24 cellular contexts compared by ENCODE assay signal in genomic region chr1:85652327-85652726, GRCh38. TPM values are rescaled to one million over a fixed set of nuclear protein-coding genes. Genes with fewer than 3 reads are reported as not detected.
DNase-seq lines count a peak whose midpoint lies in the region; ATAC-seq, FAIRE-seq and TF ChIP-seq lines count a peak whose summit lies in the region.
"Had no signal": no experiment of that assay in that cellular context is flagged by ENCODE, and none has a peak within 500 bp of the region (broad histone marks: within the 10 kb centered on the region; RNA-seq: fewer than 3 reads in every experiment).

No MANE protein-coding gene starts in this region.

- no peak overlapping the region for H3K27ac ChIP-seq in HEK293 (ENCODE audit: extremely low read depth, low read depth, low read length)
- H3K27ac ChIP-seq: 22Rv1, BLaER1 had no signal

- peaks cover 3% of the 10 kb centered on the region; the same call in 1 of the 2 replicates for H3K4me1 ChIP-seq in HEK293 (ENCODE audit: control insufficient read depth, insufficient read depth, low read length)
- H3K4me1 ChIP-seq: BE2C, BLaER1 had no signal

- no peak for ATAC-seq in activated T-cell treated with anti-CD3 and anti-CD28 coated beads, Interleukin-2, amount 50 U/mL, for 72 hours (replicated peaks in 1 of 2)
- ATAC-seq in HG03571 (IDR thresholded peaks at IDR 0.05; ENCODE audit: unreplicated experiment), result no peak

- CTCF ChIA-PET in HEK293 (lab: Yijun Ruan, JAX), result no interaction called here

- H3K4me3 ChIP-seq in HEK293 (ENCODE audit: low read depth, low read length), result no peak overlapping the region
- H3K4me3 ChIP-seq: BLaER1 had no signal

- peaks cover 12% of the 10 kb centered on the region for H3K4me1 Mint-ChIP-seq in activated T-cell treated with anti-CD3 and anti-CD28 coated beads, Interleukin-2, amount 50 U/mL, for 72 hours (ENCODE audit: low read depth)
- H3K4me1 Mint-ChIP-seq: CD14-positive monocyte had no signal

- H3K27ac Mint-ChIP-seq in activated T-cell treated with anti-CD3 and anti-CD28 coated beads, Interleukin-2, amount 50 U/mL, for 72 hours, result peak overlapping the region; percentile 16
- H3K27ac Mint-ChIP-seq: CD14-positive monocyte; CD4-positive, CD25-positive, alpha-beta regulatory T cell had no signal

- peaks cover 20 to 53% of the 10 kb centered on the region in 2 donors for H3K36me3 Mint-ChIP-seq in activated T-cell treated with anti-CD3 and anti-CD28 coated beads, Interleukin-2, amount 50 U/mL, for 72 hours (ENCODE audit: insufficient read depth in 2 of 2)

- DNase-seq in activated T-cell treated with anti-CD3 and anti-CD28 coated beads, Interleukin-2, amount 50 U/mL, for 72 hours, result no peak
- no peak for DNase-seq in activated T-cell treated with anti-CD3 and anti-CD28 coated beads, Interleukin-2, amount 50 U/mL, for 48 hours
- DNase-seq: ACHN; BE2C; C1 segment of cervical spinal cord; CD4-positive, alpha-beta memory T cell; CD4-positive, CD25-positive, alpha-beta regulatory T cell; CD8-positive, alpha-beta memory T cell; COR-L47; DMS 273 treated with DMSO at 0.1 percent for 48 hours; DMS153; DMS53; DMS79; DND-41; EL; GF-D8 had no signal

- H3K27me3 Mint-ChIP-seq in activated T-cell treated with anti-CD3 and anti-CD28 coated beads, Interleukin-2, amount 50 U/mL, for 72 hours (ENCODE audit: low read depth), result no peaks in the 10 kb centered on the region
- H3K27me3 Mint-ChIP-seq: CD4-positive, alpha-beta memory T cell; CD4-positive, CD25-positive, alpha-beta regulatory T cell; CD8-positive, alpha-beta memory T cell had no signal

- no peak for TF ChIP-seq CTCF in HEK293 (tag by site-specific recombination; IDR thresholded peaks at IDR 0.05)

- FAIRE-seq in A204.1 (lab: Jason Lieb, UNC), result peak; percentile 6
- FAIRE-seq: GM12891, GM18507 had no signal

- POLR2A ChIA-PET in HEK293 (lab: Yijun Ruan, JAX), result no interaction called here

- H3K9me3 ChIP-seq in HEK293 (ENCODE audit: control insufficient read depth, insufficient read depth, low read depth, low read length), result no peaks in the 10 kb centered on the region
- H3K9me3 ChIP-seq: BE2C had no signal

- peaks cover 4 to 7% of the 10 kb centered on the region in 2 donors for H3K9me3 Mint-ChIP-seq in activated T-cell treated with anti-CD3 and anti-CD28 coated beads, Interleukin-2, amount 50 U/mL, for 72 hours

- H3K36me3 ChIP-seq in HEK293 (ENCODE audit: control insufficient read depth in 2 of 2, insufficient read depth in 1 of 2, low read length in 2 of 2), result peaks cover 4 to 29% of the 10 kb centered on the region in 2 experiments
- H3K36me3 ChIP-seq: BE2C had no signal

- H3K4me3 Mint-ChIP-seq in activated T-cell treated with anti-CD3 and anti-CD28 coated beads, Interleukin-2, amount 50 U/mL, for 72 hours, result no peak overlapping the region
- H3K4me3 Mint-ChIP-seq: CD14-positive monocyte; CD4-positive, alpha-beta memory T cell; CD4-positive, CD25-positive, alpha-beta regulatory T cell; CD8-positive, alpha-beta memory T cell had no signal

TF ChIP-seq in HEK293, 187 proteins besides CTCF, POLR2A, EP300 and RAD21:
- peak; percentile 56; the same call in 1 of the 2 replicates for TF ChIP-seq PRDM1 (tag by site-specific recombination; IDR thresholded peaks at IDR 0.05)
- no peak for TF ChIP-seq ZNF645 (tag by site-specific recombination; IDR thresholded peaks at IDR 0.05)
- TF ChIP-seq ZBTB8A (tag by site-specific recombination; IDR thresholded peaks at IDR 0.05), result no peak
- no peak for TF ChIP-seq ZNF549 (tag by site-specific recombination; IDR thresholded peaks at IDR 0.05)
- TF ChIP-seq ZNF112 (tag by site-specific recombination; IDR thresholded peaks at IDR 0.05), result no peak
- no peak for TF ChIP-seq ZXDB (tag by site-specific recombination; IDR thresholded peaks at IDR 0.05)
- peak; percentile 61 for TF ChIP-seq BCL6B (tag by site-specific recombination; IDR thresholded peaks at IDR 0.05)

RNA-seq across cellular contexts. Expression of gene ZNHIT6, which starts 55.9 kb away (rescaled TPM):
- total RNA-seq in activated T-cell treated with anti-CD3 and anti-CD28 coated beads, Interleukin-2, amount 50 U/mL, for 72 hours, result 10 to 100 TPM; 18.8 to 24.0 TPM
